Comparison of ENCODE assay signal across 1 cellular context in genomic region chr13:50700664-50701266, GRCh38.
TF ChIP-seq lines count a peak whose summit lies in the region.

No MANE protein-coding gene starts in this region.

TF ChIP-seq in K562, 482 proteins besides CTCF, POLR2A, EP300 and RAD21 (continued from another document):
- no peak for TF ChIP-seq ARID3B (CRISPR knock-in tag; IDR thresholded peaks at IDR 0.05; ENCODE audit: borderline replicate concordance)
- peak; percentile 51; the same call in 1 of the 2 replicates for TF ChIP-seq C11orf30 (IDR thresholded peaks at IDR 0.05; ENCODE audit: low read depth)
